ENCODE assay signal across 23 cellular contexts in genomic region chr17:52885882-52886281, GRCh38.
DNase-seq lines count a peak whose midpoint lies in the region; ATAC-seq and TF ChIP-seq lines count a peak whose summit lies in the region.
"Had no signal": no experiment of that assay in that cellular context is flagged by ENCODE, and none has a peak within 500 bp of the region (broad histone marks: within the 10 kb centered on the region; RNA-seq: fewer than 3 reads in every experiment).

No MANE protein-coding gene starts in this region.

- H4K20me1 ChIP-seq in neural progenitor cell (ENCODE audit: low read depth) (no peaks in the 10 kb centered on the region), GM23338 (replicated peaks; ENCODE audit: insufficient read depth) (no peaks in the 10 kb centered on the region), PC-3 (ENCODE audit: low read length) (no peaks in the 10 kb centered on the region)
- H4K20me1 ChIP-seq: BLaER1 treated with 17β-estradiol and CSF1 and Interleukin-3, amounts not matched to agents 10 nM and 100 nM had no signal

- no peaks in the 10 kb centered on the region for H3K36me3 ChIP-seq in BE2C
- no peaks in the 10 kb centered on the region for H3K36me3 ChIP-seq in WERI-Rb-1
- H3K36me3 ChIP-seq in neural progenitor cell, result no peaks in the 10 kb centered on the region
- H3K36me3 ChIP-seq in GM23338 (ENCODE audit: insufficient read depth), result no peaks in the 10 kb centered on the region
- no peaks in the 10 kb centered on the region for H3K36me3 ChIP-seq in PC-3 (ENCODE audit: low read depth, low read length)
- H3K36me3 ChIP-seq: BLaER1 treated with 17β-estradiol and CSF1 and Interleukin-3, amounts not matched to agents 10 nM and 100 nM had no signal

- POLR2A ChIA-PET in PC-3 (lab: Charles Lee; ENCODE audit: unreplicated experiment), result no interaction called here

- H3K9me2 ChIP-seq in GM23338 (ENCODE audit: insufficient read depth) (no peaks in the 10 kb centered on the region), PC-3 (replicated peaks; ENCODE audit: low read length) (no peaks in the 10 kb centered on the region)

- no peak overlapping the region for H3K4me2 ChIP-seq in neural progenitor cell
- no peak overlapping the region for H3K4me2 ChIP-seq in GM23338
- no peak overlapping the region for H3K4me2 ChIP-seq in PC-3 (ENCODE audit: low read length)
- H3K4me2 ChIP-seq: BLaER1 treated with 17β-estradiol and CSF1 and Interleukin-3, amounts not matched to agents 10 nM and 100 nM had no signal

- peaks cover 4% of the 10 kb centered on the region for H3K9me3 Mint-ChIP-seq in neural progenitor cell
- no peaks in the 10 kb centered on the region for H3K9me3 Mint-ChIP-seq in GM23338

- H3K9me3 ChIP-seq in BE2C, result no peaks in the 10 kb centered on the region
- H3K9me3 ChIP-seq in WERI-Rb-1 (ENCODE audit: severe bottlenecking), result no peaks in the 10 kb centered on the region
- no peaks in the 10 kb centered on the region for H3K9me3 ChIP-seq in neural progenitor cell (ENCODE audit: low read depth)
- peaks cover 12% of the 10 kb centered on the region; the same call in 1 of the 2 replicates for H3K9me3 ChIP-seq in PC-3 (ENCODE audit: low read length)

- DNase-seq in BE2C (peak; percentile 60), NCI-H524 (lab: John Stamatoyannopoulos, UW) (peak; percentile 90 to 95), WERI-Rb-1 (peak; percentile 79), neural progenitor cell (ENCODE audit: low spot score) (peak; percentile 1), GM23338 (ENCODE audit: low spot score) (no peak), PC-3 (no peak)
- DNase-seq in activated effector memory CD4-positive, alpha-beta T cell treated with Interleukin-2 at 50 U/mL for 16 hours, result no peak
- DNase-seq: CD4-positive, alpha-beta T cell; GDM1; NCI-H1092; NCI-H1436; NCI-H187; NCI-H2081 treated with DMSO at 0.1 percent for 48 hours; NCI-H2171; NCI-H226; NCI-H510A; NCI-H774 had no signal

- no peaks in the 10 kb centered on the region for H3K36me3 Mint-ChIP-seq in neural progenitor cell
- no peaks in the 10 kb centered on the region for H3K36me3 Mint-ChIP-seq in GM23338 (ENCODE audit: low read depth)

- H3K4me1 ChIP-seq in BE2C, result peaks cover 14% of the 10 kb centered on the region; the same call in 1 of the 2 replicates
- H3K4me1 ChIP-seq in neural progenitor cell, result no peaks in the 10 kb centered on the region
- H3K4me1 ChIP-seq in GM23338 (ENCODE audit: insufficient read depth), result no peaks in the 10 kb centered on the region
- no peaks in the 10 kb centered on the region for H3K4me1 ChIP-seq in PC-3 (ENCODE audit: insufficient read depth, low read length)
- H3K4me1 ChIP-seq: BLaER1 treated with 17β-estradiol and CSF1 and Interleukin-3, amounts not matched to agents 10 nM and 100 nM had no signal

- H3K4me1 Mint-ChIP-seq in neural progenitor cell, result peaks cover 4% of the 10 kb centered on the region
- no peaks in the 10 kb centered on the region for H3K4me1 Mint-ChIP-seq in GM23338

- H3K27ac ChIP-seq in WERI-Rb-1 (no peak overlapping the region), neural progenitor cell (no peak overlapping the region), GM23338 (ENCODE audit: low read depth) (no peak overlapping the region), PC-3 (ENCODE audit: low read length) (no peak overlapping the region)
- H3K27ac ChIP-seq: BLaER1 treated with 17β-estradiol and CSF1 and Interleukin-3, amounts not matched to agents 10 nM and 100 nM; HL-60; RWPE1 had no signal

- H3F3A ChIP-seq in neural progenitor cell (ENCODE audit: low read depth), result no peaks in the 10 kb centered on the region
- H3F3A ChIP-seq in GM23338 (replicated peaks; ENCODE audit: low read depth), result no peaks in the 10 kb centered on the region
- no peaks in the 10 kb centered on the region for H3F3A ChIP-seq in PC-3 (ENCODE audit: low read length, unreplicated experiment)

- no peaks in the 10 kb centered on the region for H3K27me3 ChIP-seq in BE2C
- no peaks in the 10 kb centered on the region for H3K27me3 ChIP-seq in WERI-Rb-1 (ENCODE audit: insufficient read depth, low read depth, severe bottlenecking)
- H3K27me3 ChIP-seq in neural progenitor cell, result no peaks in the 10 kb centered on the region
- H3K27me3 ChIP-seq in GM23338 (ENCODE audit: insufficient read depth), result no peaks in the 10 kb centered on the region
- H3K27me3 ChIP-seq in PC-3 (ENCODE audit: low read length), result no peaks in the 10 kb centered on the region
- H3K27me3 ChIP-seq: BLaER1 treated with 17β-estradiol and CSF1 and Interleukin-3, amounts not matched to agents 10 nM and 100 nM had no signal

- no peak overlapping the region for H3K27ac Mint-ChIP-seq in neural progenitor cell
- H3K27ac Mint-ChIP-seq in GM23338, result no peak overlapping the region
- H3K27ac Mint-ChIP-seq: CD4-positive, alpha-beta T cell had no signal

- TF ChIP-seq CTCF in BE2C (IDR thresholded peaks at IDR 0.05; ENCODE audit: low read depth, low read length), result no peak
- no peak for TF ChIP-seq CTCF in WERI-Rb-1 (IDR thresholded peaks at IDR 0.05; ENCODE audit: low read depth, low read length)
- TF ChIP-seq CTCF in neural progenitor cell (IDR thresholded peaks at IDR 0.05), result no peak
- TF ChIP-seq CTCF in GM23338 (conservative IDR thresholded peaks at IDR 0.05; ENCODE audit: low read depth in 2 of 2), result no peak
- TF ChIP-seq CTCF in PC-3 (conservative IDR thresholded peaks at IDR 0.05; ENCODE audit: low read depth, low read length), result no peak

- H3K27me3 Mint-ChIP-seq in neural progenitor cell (ENCODE audit: insufficient read depth, low read depth) (no peaks in the 10 kb centered on the region), GM23338 (ENCODE audit: insufficient read depth, low read depth, poor library complexity) (no peaks in the 10 kb centered on the region)
- H3K27me3 Mint-ChIP-seq: CD4-positive, alpha-beta T cell had no signal

- ATAC-seq in GM23338 (no peak), PC-3 (no peak)
- ATAC-seq: GM12878, HCT116, Panc1 had no signal

- H2AFZ ChIP-seq in neural progenitor cell (replicated peaks) (no peak overlapping the region), GM23338 (no peak overlapping the region), PC-3 (ENCODE audit: low read length) (no peak overlapping the region)

- BruUV-seq in PC-3 (replicated peaks; lab: Mats Ljungman, UMichigan), result no TSS peak

- H3K4me3 ChIP-seq in BE2C (ENCODE audit: low read depth, low read length) (peak overlapping the region; percentile 9), WERI-Rb-1 (ENCODE audit: low read depth, low read length) (no peak overlapping the region), neural progenitor cell (no peak overlapping the region), GM23338 (no peak overlapping the region), PC-3 (ENCODE audit: low read length) (no peak overlapping the region)
- H3K4me3 ChIP-seq: BLaER1 treated with 17β-estradiol and CSF1 and Interleukin-3, amounts not matched to agents 10 nM and 100 nM; GM12878 had no signal

- CTCF ChIA-PET in PC-3 (lab: Charles Lee), result no interaction called here

- intact Hi-C loops in PC-3 (cut with micrococcal nuclease), result no loop called here

- no peak overlapping the region for H3K4me3 Mint-ChIP-seq in neural progenitor cell
- H3K4me3 Mint-ChIP-seq in GM23338, result no peak overlapping the region
- H3K4me3 Mint-ChIP-seq: CD4-positive, alpha-beta T cell had no signal

- H3K9ac ChIP-seq in neural progenitor cell (no peak overlapping the region), PC-3 (ENCODE audit: low read length) (no peak overlapping the region)
- H3K9ac ChIP-seq: BLaER1 treated with 17β-estradiol and CSF1 and Interleukin-3, amounts not matched to agents 10 nM and 100 nM had no signal

- H3K79me2 ChIP-seq in neural progenitor cell (ENCODE audit: low read depth), result no peaks in the 10 kb centered on the region
- no peaks in the 10 kb centered on the region for H3K79me2 ChIP-seq in GM23338 (replicated peaks; ENCODE audit: insufficient read depth)
- no peaks in the 10 kb centered on the region for H3K79me2 ChIP-seq in PC-3 (ENCODE audit: low read length)

TF ChIP-seq in GM23338, 12 proteins besides CTCF, POLR2A, EP300 and RAD21 (continues in another document):
- TF ChIP-seq NANOG (IDR thresholded peaks at IDR 0.05; ENCODE audit: borderline replicate concordance), result no peak

Comparison
In these comparisons a context has a peak if more than half of its experiments do, and no peak if none do; other contexts are left out.
1. DNase-seq: peak in BE2C (single experiment), NCI-H524 (2 of 2), WERI-Rb-1 (single experiment) and neural progenitor cell (single experiment); none in GM23338 (single experiment), PC-3 (single experiment) and activated effector memory CD4-positive, alpha-beta T cell treated with Interleukin-2 at 50 U/mL for 16 hours (single experiment).